23 cellular contexts compared by ENCODE assay signal in the genomic region with DNA sequence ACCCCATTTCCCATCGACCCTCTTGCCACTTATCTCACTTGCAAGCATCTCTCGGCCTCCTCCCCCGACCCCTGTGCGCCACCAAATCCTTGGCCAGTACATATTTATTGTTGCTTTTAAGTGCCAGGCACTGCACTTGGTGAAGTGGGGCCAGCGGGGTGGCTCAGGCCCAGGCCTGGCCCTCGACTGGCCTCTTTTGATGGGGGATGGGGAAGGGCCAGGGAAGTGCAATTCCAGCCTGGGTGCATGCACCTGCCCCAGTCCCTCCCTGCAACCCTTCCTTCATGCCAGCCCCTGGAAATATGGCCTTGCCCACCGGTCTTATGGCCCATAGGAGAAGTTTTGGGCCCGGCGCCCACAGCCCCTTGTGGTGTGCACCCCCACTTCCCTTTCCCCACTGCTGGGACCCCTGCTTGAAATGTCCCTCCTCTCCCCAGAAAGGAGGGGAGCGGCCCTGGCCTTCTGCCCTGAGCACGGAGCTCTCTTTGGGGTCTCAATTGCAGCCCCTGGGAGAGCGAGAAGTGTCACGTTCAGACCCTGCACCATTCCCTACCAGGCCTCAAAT. TPM values are rescaled to one million over a fixed set of nuclear protein-coding genes. Genes with fewer than 3 reads are reported as not detected.
A peak's percentile ranks its signal among the peaks of the same experiment; 100 is the strongest.
DNase-seq lines count a peak whose midpoint lies in the region; ATAC-seq and TF ChIP-seq lines count a peak whose summit lies in the region.
"Had no signal": no experiment of that assay in that cellular context is flagged by ENCODE, and none has a peak within 500 bp of the region (broad histone marks: within the 10 kb centered on the region; RNA-seq: fewer than 3 reads in every experiment).

No MANE protein-coding gene starts in this region.

- in situ Hi-C loops in transverse colon (cut with MboI; ENCODE audit: low pct_ligation_motif_present in 1 of 4, low pct_unique_long_range_greater_than_20kb in 1 of 4, low sequenced_read_pairs in 3 of 4) (no loop called here), GM13977 (cut with MboI; ENCODE audit: low pct_unique_long_range_greater_than_20kb, low sequenced_read_pairs, unreplicated experiment) (no loop called here)

- ATAC-seq in activated naive CD8-positive, alpha-beta T cell treated with anti-CD3 and anti-CD28 coated beads, Interleukin-2, amount 10 ng/mL, durations not matched to agents 7 days and 5 days (ENCODE audit: low read depth) = no peak
- ATAC-seq in activated naive CD8-positive, alpha-beta T cell treated with anti-CD3 and anti-CD28 coated beads, Interleukin-2, amount 50 U/mL, for 24 hours = no peak
- ATAC-seq: effector memory CD8-positive, alpha-beta T cell; gastrocnemius medialis; naive thymus-derived CD8-positive, alpha-beta T cell had no signal

- no peaks in the 10 kb centered on the region for H3K27me3 Mint-ChIP-seq in activated naive CD8-positive, alpha-beta T cell treated with anti-CD3 and anti-CD28 coated beads, Interleukin-2, amount 10 ng/mL, durations not matched to agents 7 days and 5 days
- no peaks in the 10 kb centered on the region for H3K27me3 Mint-ChIP-seq in activated naive CD8-positive, alpha-beta T cell treated with anti-CD3 and anti-CD28 coated beads, Interleukin-2, amount 50 U/mL, for 24 hours
- H3K27me3 Mint-ChIP-seq: activated CD4-positive, alpha-beta T cell treated with anti-CD3 and anti-CD28 coated beads, Interleukin-2, amount 10 ng/mL, durations not matched to agents 7 days and 5 days; brain; effector memory CD8-positive, alpha-beta T cell; naive thymus-derived CD8-positive, alpha-beta T cell had no signal

- POLR2A ChIA-PET in activated naive CD8-positive, alpha-beta T cell treated with anti-CD3 and anti-CD28 coated beads, Interleukin-2, amount 10 ng/mL, durations not matched to agents 7 days and 5 days (lab: Charles Lee) = interaction anchor here (4.6 kb wide), 1 partner anchor 25 kb away, joined by 23 read pairs; no protein-coding TSS in a partner anchor

- H3K9me3 Mint-ChIP-seq in activated naive CD8-positive, alpha-beta T cell treated with anti-CD3 and anti-CD28 coated beads, Interleukin-2, amount 10 ng/mL, durations not matched to agents 7 days and 5 days = no peaks in the 10 kb centered on the region
- no peaks in the 10 kb centered on the region for H3K9me3 Mint-ChIP-seq in activated naive CD8-positive, alpha-beta T cell treated with anti-CD3 and anti-CD28 coated beads, Interleukin-2, amount 50 U/mL, for 24 hours
- H3K9me3 Mint-ChIP-seq: activated CD4-positive, alpha-beta T cell treated with anti-CD3 and anti-CD28 coated beads, Interleukin-2, amount 10 ng/mL, durations not matched to agents 7 days and 5 days; brain; effector memory CD8-positive, alpha-beta T cell; naive thymus-derived CD8-positive, alpha-beta T cell; stimulated activated effector memory CD8-positive, alpha-beta T cell treated with anti-CD3 and anti-CD28 coated beads, Interleukin-12 subunit alpha, Interleukin-12 subunit beta, amount 100 ng/mL, for 72 hours; T-helper 1 cell treated with Interleukin-12 subunit alpha and Interleukin-12 subunit beta and Interleukin-4 antibody, amounts not matched to agents 30 μg/mL and 1 μg/mL, for 36 hours had no signal

- no peaks in the 10 kb centered on the region for H3K9me3 ChIP-seq in muscle layer of colon (ENCODE audit: low read length)
- no peaks in the 10 kb centered on the region for H3K9me3 ChIP-seq in transverse colon
- H3K9me3 ChIP-seq: BE2C, Caco-2, gastrocnemius medialis, SJSA1 had no signal

- H3K9ac ChIP-seq in muscle layer of colon (ENCODE audit: low read length) = no peak overlapping the region
- H3K9ac ChIP-seq: GM23248, parathyroid adenoma had no signal

- no peak overlapping the region for H3K4me3 Mint-ChIP-seq in activated naive CD8-positive, alpha-beta T cell treated with anti-CD3 and anti-CD28 coated beads, Interleukin-2, amount 10 ng/mL, durations not matched to agents 7 days and 5 days
- H3K4me3 Mint-ChIP-seq in activated naive CD8-positive, alpha-beta T cell treated with anti-CD3 and anti-CD28 coated beads, Interleukin-2, amount 50 U/mL, for 24 hours = no peak overlapping the region
- H3K4me3 Mint-ChIP-seq: activated CD4-positive, alpha-beta T cell treated with anti-CD3 and anti-CD28 coated beads, Interleukin-2, amount 10 ng/mL, durations not matched to agents 7 days and 5 days; brain; effector memory CD8-positive, alpha-beta T cell; stimulated activated effector memory CD8-positive, alpha-beta T cell treated with anti-CD3 and anti-CD28 coated beads, Interleukin-12 subunit alpha, Interleukin-12 subunit beta, amount 100 ng/mL, for 72 hours; T-helper 1 cell treated with Interleukin-12 subunit alpha and Interleukin-12 subunit beta and Interleukin-4 antibody, amounts not matched to agents 30 μg/mL and 1 μg/mL, for 36 hours had no signal

- WGBS in transverse colon (ENCODE audit: low coverage in 1 of 2), 2 donors = 81% methylated on average over 13 of the region's 13 CpGs; no CpG with 5 or more reads in 1 of the 2 donors

- H3K27ac ChIP-seq in coronary artery (peak overlapping the region; percentile 57 to 97), muscle layer of colon (ENCODE audit: low read depth, low read length) (peak overlapping the region; percentile 73), transverse colon (peak overlapping the region in 3 of 4 donors; percentile 25 to 65 (median 45))
- H3K27ac ChIP-seq: GM23248, HL-60, parathyroid adenoma, SJSA1 had no signal

- intact Hi-C loops in transverse colon (cut with DNase I; ENCODE audit: low total_unique reads) = no loop called here

- H3K4me3 ChIP-seq in coronary artery = peak overlapping the region; percentile 71
- peak overlapping the region; percentile 38 to 49 for H3K4me3 ChIP-seq in muscle layer of colon (ENCODE audit: low read depth in 1 of 2, low read length in 2 of 2)
- H3K4me3 ChIP-seq in transverse colon = no peak overlapping the region
- H3K4me3 ChIP-seq in foreskin fibroblast (ENCODE audit: low read depth in 1 of 2, low read length in 2 of 2) = no peak overlapping the region
- H3K4me3 ChIP-seq: GM23248, SJSA1, skin epidermis had no signal

- DNase-seq in activated naive CD8-positive, alpha-beta T cell treated with anti-CD3 and anti-CD28 coated beads, Interleukin-2, amount 10 ng/mL, durations not matched to agents 7 days and 5 days = no peak
- DNase-seq in activated naive CD8-positive, alpha-beta T cell treated with anti-CD3 and anti-CD28 coated beads, Interleukin-2, amount 50 U/mL, for 24 hours = no peak
- DNase-seq in coronary artery (ENCODE audit: low spot score) = no peak
- no peak for DNase-seq in transverse colon
- DNase-seq in GM13977 (ENCODE audit: low spot score) = no peak
- no peak for DNase-seq in foreskin fibroblast
- DNase-seq in Ammon's horn (ENCODE audit: low spot score) = no peak
- DNase-seq: activated CD4-positive, alpha-beta T cell treated with anti-CD3 and anti-CD28 coated beads, Interleukin-2, amount 10 ng/mL, durations not matched to agents 7 days and 5 days; effector memory CD8-positive, alpha-beta T cell; gastrocnemius medialis; GM23248; stimulated activated CD4-positive, alpha-beta T cell treated with anti-CD3 and anti-CD28 coated beads, Interleukin-2, amount 100 ng/mL, for 24 hours had no signal

- no peak for TF ChIP-seq POLR2A in transverse colon (IDR thresholded peaks at IDR 0.05)

- peak overlapping the region; percentile 61 for H3K27ac Mint-ChIP-seq in activated naive CD8-positive, alpha-beta T cell treated with anti-CD3 and anti-CD28 coated beads, Interleukin-2, amount 10 ng/mL, durations not matched to agents 7 days and 5 days
- H3K27ac Mint-ChIP-seq in activated naive CD8-positive, alpha-beta T cell treated with anti-CD3 and anti-CD28 coated beads, Interleukin-2, amount 50 U/mL, for 24 hours = no peak overlapping the region
- H3K27ac Mint-ChIP-seq: activated CD4-positive, alpha-beta T cell treated with anti-CD3 and anti-CD28 coated beads, Interleukin-2, amount 10 ng/mL, durations not matched to agents 7 days and 5 days; stimulated activated effector memory CD8-positive, alpha-beta T cell treated with anti-CD3 and anti-CD28 coated beads, Interleukin-12 subunit alpha, Interleukin-12 subunit beta, amount 100 ng/mL, for 72 hours; T-helper 1 cell treated with Interleukin-12 subunit alpha and Interleukin-12 subunit beta and Interleukin-4 antibody, amounts not matched to agents 30 μg/mL and 1 μg/mL, for 36 hours had no signal

- TF ChIP-seq EP300 in transverse colon (IDR thresholded peaks at IDR 0.05; ENCODE audit: low read depth) = no peak

- TF ChIP-seq CTCF in coronary artery (IDR thresholded peaks at IDR 0.05) (no peak), transverse colon (IDR thresholded peaks at IDR 0.05) (no peak), GM13977 (IDR thresholded peaks at IDR 0.05; ENCODE audit: extremely low read depth, insufficient read depth, missing control alignments) (no peak), foreskin fibroblast (IDR thresholded peaks at IDR 0.05; ENCODE audit: low read depth, low read length) (no peak)

- H3K36me3 Mint-ChIP-seq in activated naive CD8-positive, alpha-beta T cell treated with anti-CD3 and anti-CD28 coated beads, Interleukin-2, amount 10 ng/mL, durations not matched to agents 7 days and 5 days = no peaks in the 10 kb centered on the region
- H3K36me3 Mint-ChIP-seq in activated naive CD8-positive, alpha-beta T cell treated with anti-CD3 and anti-CD28 coated beads, Interleukin-2, amount 50 U/mL, for 24 hours (ENCODE audit: low read depth) = no peaks in the 10 kb centered on the region
- H3K36me3 Mint-ChIP-seq: brain had no signal

- H3K36me3 ChIP-seq in muscle layer of colon (ENCODE audit: insufficient read depth, low read length) (peaks cover 13% of the 10 kb centered on the region), transverse colon (no peaks in the 10 kb centered on the region)
- H3K36me3 ChIP-seq: BE2C, gastrocnemius medialis had no signal

- H3K4me1 ChIP-seq in muscle layer of colon (ENCODE audit: insufficient read depth, low read length) (peaks cover 13% of the 10 kb centered on the region), transverse colon (peaks cover 11 to 21% (median 16%) of the 10 kb centered on the region in 4 donors)
- H3K4me1 ChIP-seq: gastrocnemius medialis, parathyroid adenoma had no signal

- H3K27me3 ChIP-seq in muscle layer of colon (ENCODE audit: control insufficient read depth in 1 of 2, insufficient read depth in 2 of 2, low read length in 2 of 2) = no peaks in the 10 kb centered on the region
- H3K27me3 ChIP-seq in transverse colon = no peaks in the 10 kb centered on the region
- H3K27me3 ChIP-seq: BE2C, gastrocnemius medialis, SJSA1 had no signal

- H3K4me1 Mint-ChIP-seq in activated naive CD8-positive, alpha-beta T cell treated with anti-CD3 and anti-CD28 coated beads, Interleukin-2, amount 10 ng/mL, durations not matched to agents 7 days and 5 days = no peaks in the 10 kb centered on the region
- H3K4me1 Mint-ChIP-seq in activated naive CD8-positive, alpha-beta T cell treated with anti-CD3 and anti-CD28 coated beads, Interleukin-2, amount 50 U/mL, for 24 hours = no peaks in the 10 kb centered on the region
- H3K4me1 Mint-ChIP-seq: stimulated activated effector memory CD8-positive, alpha-beta T cell treated with anti-CD3 and anti-CD28 coated beads, Interleukin-12 subunit alpha, Interleukin-12 subunit beta, amount 100 ng/mL, for 72 hours had no signal

RNA-seq across cellular contexts. Expression of a gene that starts 0.8 kb away (rescaled TPM):
- 1 to 10 TPM in 1 of 2 experiments, under 1 TPM in 1; 0.94 to 1.2 TPM for total RNA-seq in activated naive CD8-positive, alpha-beta T cell treated with anti-CD3 and anti-CD28 coated beads, Interleukin-2, amount 10 ng/mL, durations not matched to agents 7 days and 5 days
- 10 to 100 TPM in 1 of 4 donors, 1 to 10 TPM in 2, under 1 TPM in 1; 0.37 to 67.7 (median 3.8) TPM for total RNA-seq in transverse colon
- total RNA-seq: GM23248 had no signal

Comparison
In these comparisons a context has a peak if more than half of its experiments do, and no peak if none do; other contexts are left out.
1. H3K4me3 ChIP-seq: peak in coronary artery (single experiment) and muscle layer of colon (2 of 2); none in transverse colon (0 of 4) and foreskin fibroblast (0 of 2).
2. Peak in every context shown above with its lines, with median percentiles within 50 percentile points of each other: H3K27ac ChIP-seq.